Comparison of ENCODE assay signal across 14 cellular contexts in genomic region chr15:41806291-41807181, GRCh38. TPM values are rescaled to one million over a fixed set of nuclear protein-coding genes. Genes with fewer than 3 reads are reported as not detected.
DNase-seq lines count a peak whose midpoint lies in the region; ATAC-seq and TF ChIP-seq lines count a peak whose summit lies in the region.
"Had no signal": no experiment of that assay in that cellular context is flagged by ENCODE, and none has a peak within 500 bp of the region (broad histone marks: within the 10 kb centered on the region; RNA-seq: fewer than 3 reads in every experiment).

No MANE protein-coding gene starts in this region.

- no TSS peak for BruUV-seq in PC-3 (replicated peaks; lab: Mats Ljungman, UMichigan)

- no peak overlapping the region for H2AFZ ChIP-seq in PC-3 (ENCODE audit: low read length)

- TF ChIP-seq POLR2A in gastroesophageal sphincter (IDR thresholded peaks at IDR 0.05): no peak

- 0 out of 2 replicates have a peak, but pooled peaks cover 7% of the 10 kb centered on the region for H3K79me2 ChIP-seq in PC-3 (ENCODE audit: low read length)

- peaks cover 1% of the 10 kb centered on the region for H3K27me3 Mint-ChIP-seq in HFFc6 (ENCODE audit: insufficient read depth)
- H3K27me3 Mint-ChIP-seq: activated naive CD4-positive, alpha-beta T cell treated with anti-CD3 and anti-CD28 coated beads, Interleukin-2, amount 50 U/mL, for 24 hours had no signal

- TF ChIP-seq CTCF in HFFc6 (IDR thresholded peaks at IDR 0.05) (peak; percentile 33; the same call in 1 of the 2 replicates), PC-3 (conservative IDR thresholded peaks at IDR 0.05; ENCODE audit: low read depth, low read length) (peak; percentile 48), gastroesophageal sphincter (IDR thresholded peaks at IDR 0.05) (peak in 1 of 4 experiments; percentile 33)

- H3K9me2 ChIP-seq in PC-3 (replicated peaks; ENCODE audit: low read length): no peaks in the 10 kb centered on the region

- no peak overlapping the region for H3K4me3 Mint-ChIP-seq in HFFc6
- H3K4me3 Mint-ChIP-seq: activated naive CD4-positive, alpha-beta T cell treated with anti-CD3 and anti-CD28 coated beads, Interleukin-2, amount 50 U/mL, for 24 hours had no signal

- no peak overlapping the region for H3K4me3 ChIP-seq in PC-3 (ENCODE audit: low read length)
- no peak overlapping the region for H3K4me3 ChIP-seq in gastroesophageal sphincter

- H3K9ac ChIP-seq in PC-3 (ENCODE audit: low read length): no peak overlapping the region

- POLR2A ChIA-PET in PC-3 (lab: Charles Lee; ENCODE audit: unreplicated experiment): interaction anchor here (0.6 kb wide), 1 partner anchor 18 kb away, joined by 3 read pairs; no protein-coding TSS in a partner anchor

- WGBS in gastroesophageal sphincter (ENCODE audit: low coverage in 1 of 2), 2 donors: 54 to 80% methylated on average over 1 to 6 of the region's 10 CpGs

- no peak overlapping the region for H3K27ac ChIP-seq in PC-3 (ENCODE audit: low read length)
- H3K27ac ChIP-seq in gastroesophageal sphincter: peak overlapping the region; percentile 32 to 88 (median 82)

- no peak overlapping the region for H3K4me2 ChIP-seq in PC-3 (ENCODE audit: low read length)

- H3K36me3 ChIP-seq in PC-3 (ENCODE audit: low read depth, low read length): no peaks in the 10 kb centered on the region
- H3K36me3 ChIP-seq in gastroesophageal sphincter: peaks cover 0 to 7% of the 10 kb centered on the region in 2 donors

- TF ChIP-seq EP300 in gastroesophageal sphincter (IDR thresholded peaks at IDR 0.05): no peak

- H3K27ac Mint-ChIP-seq in HFFc6: no peak overlapping the region
- H3K27ac Mint-ChIP-seq: activated naive CD4-positive, alpha-beta T cell treated with anti-CD3 and anti-CD28 coated beads, Interleukin-2, amount 50 U/mL, for 24 hours had no signal

- intact Hi-C loops in PC-3 (cut with micrococcal nuclease): no loop called here

- ATAC-seq in PC-3 (no peak), gastroesophageal sphincter (peak; percentile 54), HG03432 (IDR thresholded peaks at IDR 0.05; ENCODE audit: unreplicated experiment) (no peak), HG03378 (IDR thresholded peaks at IDR 0.05; ENCODE audit: unreplicated experiment) (no peak), GM18517 (IDR thresholded peaks at IDR 0.05; ENCODE audit: unreplicated experiment) (no peak), GM19035 (IDR thresholded peaks at IDR 0.05; ENCODE audit: unreplicated experiment) (no peak)

- H3K4me1 ChIP-seq in PC-3 (ENCODE audit: insufficient read depth, low read length) (peaks cover 35% of the 10 kb centered on the region), gastroesophageal sphincter (peaks cover 0 to 71% (median 26%) of the 10 kb centered on the region in 3 donors)

- no peaks in the 10 kb centered on the region for H3K36me3 Mint-ChIP-seq in HFFc6 (ENCODE audit: low read depth)

- CTCF ChIA-PET in PC-3 (lab: Charles Lee): interaction anchor here (2.5 kb wide), 1 partner anchor 33 kb away, joined by 15 read pairs; the partner anchor contains the start of gene MAPKBP1

- DNase-seq in HFFc6 (no peak), PC-3 (peak; percentile 75), renal cortical epithelial cell (ENCODE audit: low read depth) (peak; percentile 68)
- DNase-seq: DMS53; midbrain; NCI-H2081 treated with DMSO at 0.1 percent for 48 hours; stimulated activated CD4-positive, alpha-beta T cell treated with anti-CD3 and anti-CD28 coated beads, Interleukin-1b, Interleukin-23, amount 100 ng/mL, for 48 hours; T-helper 1 cell had no signal

- H3K27me3 ChIP-seq in PC-3 (ENCODE audit: low read length): no peaks in the 10 kb centered on the region
- H3K27me3 ChIP-seq in gastroesophageal sphincter: no peaks in the 10 kb centered on the region

- no peaks in the 10 kb centered on the region for H4K20me1 ChIP-seq in PC-3 (ENCODE audit: low read length)

- H3K9me3 Mint-ChIP-seq in HFFc6: no peaks in the 10 kb centered on the region
- H3K9me3 Mint-ChIP-seq: activated naive CD4-positive, alpha-beta T cell treated with anti-CD3 and anti-CD28 coated beads, Interleukin-2, amount 50 U/mL, for 24 hours had no signal

- H3F3A ChIP-seq in PC-3 (ENCODE audit: low read length, unreplicated experiment): peaks cover 5% of the 10 kb centered on the region

- H3K9me3 ChIP-seq in PC-3 (ENCODE audit: low read length) (no peaks in the 10 kb centered on the region), gastroesophageal sphincter (no peaks in the 10 kb centered on the region)

- peaks cover 54% of the 10 kb centered on the region for H3K4me1 Mint-ChIP-seq in HFFc6 (ENCODE audit: low read depth)

RNA-seq across cellular contexts. Expression of gene JMJD7, which starts 21.4 kb away (rescaled TPM):
- total RNA-seq in HFFc6 (2021; fragmentation: NEBNext Ultra II Directional; extraction: Animal tissue kit (Norgen Biotek cat#: 25700)): 10 to 100 TPM in 1 of 6 experiments, 1 to 10 TPM in 5; 4.9 to 11.0 (median 8.2) TPM
- total RNA-seq in PC-3 (2014; rRNA removed): 8.1 and 13.7 TPM in 2 replicates
- 10 to 100 TPM in 1 of 4 donors, 1 to 10 TPM in 3; 6.1 to 12.8 (median 9.3) TPM for total RNA-seq in gastroesophageal sphincter
- 4.4 and 6.6 TPM in 2 replicates for total RNA-seq in renal cortical epithelial cell

RNA-seq across cellular contexts. Expression of gene PLA2G4B, which starts 32.1 kb away (rescaled TPM):
- 1 to 10 TPM; 1.6 to 3.0 (median 2.7) TPM for total RNA-seq in HFFc6 (2021; fragmentation: NEBNext Ultra II Directional; extraction: Animal tissue kit (Norgen Biotek cat#: 25700))
- total RNA-seq in PC-3 (2014; rRNA removed): 7.0 and 12.2 TPM in 2 replicates
- 1 to 10 TPM; 2.5 to 7.0 (median 3.6) TPM for total RNA-seq in gastroesophageal sphincter
- total RNA-seq in renal cortical epithelial cell: 0.52 and 0.80 TPM in 2 replicates

RNA-seq across cellular contexts. Expression of gene MAPKBP1, which starts 32.3 kb away (rescaled TPM):
- total RNA-seq in HFFc6 (2021; fragmentation: NEBNext Ultra II Directional; extraction: Animal tissue kit (Norgen Biotek cat#: 25700)): 10 to 100 TPM; 15.7 to 22.4 (median 18.1) TPM
- total RNA-seq in PC-3 (2014; rRNA removed) (23.8 and 29.1 TPM in 2 replicates), gastroesophageal sphincter (10 to 100 TPM; 25.1 to 48.9 (median 30.6) TPM), renal cortical epithelial cell (8.9 and 18.9 TPM in 2 replicates)
